Comparison of ENCODE assay signal across 27 cellular contexts in genomic region chr2:60283633-60284032, GRCh38.
"Had no signal": no experiment of that assay in that cellular context is flagged by ENCODE, and none has a peak within 500 bp of the region (broad histone marks: within the 10 kb centered on the region; RNA-seq: fewer than 3 reads in every experiment).

No MANE protein-coding gene starts in this region.

- H3K27me3 ChIP-seq: adrenal gland, body of pancreas, colonic mucosa had no signal

- ATAC-seq: activated CD4-positive, alpha-beta T cell treated with anti-CD3 and anti-CD28 coated beads for 36 hours; activated CD8-positive, alpha-beta memory T cell treated with anti-CD3 and anti-CD28 coated beads, Interleukin-2, amount 10 ng/mL, durations not matched to agents 7 days and 5 days; activated CD8-positive, alpha-beta T cell treated with anti-CD3 and anti-CD28 coated beads, Interleukin-2, amount 10 ng/mL, durations not matched to agents 7 days and 5 days; activated naive CD8-positive, alpha-beta T cell treated with anti-CD3 and anti-CD28 coated beads, Interleukin-2, amount 50 U/mL, for 24 hours; body of pancreas; esophagus mucosa had no signal

- DNase-seq: activated CD4-positive, alpha-beta memory T cell treated with anti-CD3 and anti-CD28 coated beads for 36 hours; activated CD4-positive, alpha-beta T cell treated with anti-CD3 and anti-CD28 coated beads for 36 hours; activated CD4-positive, alpha-beta T cell treated with anti-CD3 and anti-CD28 coated beads, Interleukin-2, amount 10 ng/mL, durations not matched to agents 24 days and 14 days; activated CD4-positive, CD25-positive, alpha-beta regulatory T cell; activated CD4-positive, CD25-positive, alpha-beta regulatory T cell treated with anti-CD3 and anti-CD28 coated beads, Interleukin-2, amount 50 U/mL, for 72 hours; activated CD8-positive, alpha-beta memory T cell treated with anti-CD3 and anti-CD28 coated beads, Interleukin-2, amount 10 ng/mL, durations not matched to agents 7 days and 5 days; activated CD8-positive, alpha-beta memory T cell treated with anti-CD3 and anti-CD28 coated beads, Interleukin-2, amount 50 U/mL, for 4 hours; activated CD8-positive, alpha-beta T cell treated with anti-CD3 and anti-CD28 coated beads, Interleukin-2, amount 10 ng/mL, durations not matched to agents 7 days and 5 days; activated effector memory CD4-positive, alpha-beta T cell treated with anti-CD3 and anti-CD28 coated beads, Interleukin-2, amount 50 U/mL, for 16 hours; activated naive CD4-positive, alpha-beta T cell treated with anti-CD3 and anti-CD28 coated beads for 36 hours; activated naive CD8-positive, alpha-beta T cell treated with anti-CD3 and anti-CD28 coated beads for 36 hours; activated naive CD8-positive, alpha-beta T cell treated with anti-CD3 and anti-CD28 coated beads, Interleukin-2, amount 50 U/mL, for 24 hours; activated T-cell treated with anti-CD3 and anti-CD28 coated beads, Interleukin-2, amount 50 U/mL, for 1 hour; activated T-cell treated with anti-CD3 and anti-CD28 coated beads, Interleukin-2, amount 50 U/mL, for 48 hours; adrenal gland; amygdala; aorta; body of pancreas; central memory CD4-positive, alpha-beta T cell; cerebellar nuclear complex; colonic mucosa; effector memory CD4-positive, alpha-beta T cell; endodermal cell; foreskin fibroblast; T-helper 2 cell had no signal

- H3K9me3 ChIP-seq: adrenal gland, body of pancreas, colonic mucosa had no signal

- H3K4me1 ChIP-seq: adrenal gland, body of pancreas, colonic mucosa had no signal

- H3K36me3 ChIP-seq: adrenal gland, colonic mucosa had no signal

- FAIRE-seq: frontal cortex had no signal

- H3K4me3 ChIP-seq: adrenal gland, body of pancreas, colonic mucosa had no signal

- H3K27ac ChIP-seq: adrenal gland, body of pancreas, colonic mucosa had no signal
